ENCODE assay signal across 18 cellular contexts in genomic region chr7:1942026-1942703, GRCh38.
DNase-seq lines count a peak whose midpoint lies in the region; ATAC-seq and TF ChIP-seq lines count a peak whose summit lies in the region.
"Had no signal": no experiment of that assay in that cellular context is flagged by ENCODE, and none has a peak within 500 bp of the region (broad histone marks: within the 10 kb centered on the region; RNA-seq: fewer than 3 reads in every experiment).

No MANE protein-coding gene starts in this region.

- H3K27me3 Mint-ChIP-seq in activated CD4-positive, alpha-beta T cell treated with anti-CD3 and anti-CD28 coated beads, Interleukin-2, amount 10 ng/mL, durations not matched to agents 7 days and 5 days, result no peaks in the 10 kb centered on the region
- H3K27me3 Mint-ChIP-seq in activated CD4-positive, alpha-beta T cell treated with anti-CD3 and anti-CD28 coated beads for 36 hours, result no peaks in the 10 kb centered on the region
- H3K27me3 Mint-ChIP-seq in stimulated activated memory B cell treated with anti-CD40 and anti-IgM and Interleukin-4, amounts not matched to agents 10 μg/mL and 1 μg/mL and 100 μg/mL, for 72 hours, result no peaks in the 10 kb centered on the region
- H3K27me3 Mint-ChIP-seq: central memory CD8-positive, alpha-beta T cell had no signal

- H3K36me3 Mint-ChIP-seq in activated CD4-positive, alpha-beta T cell treated with anti-CD3 and anti-CD28 coated beads, Interleukin-2, amount 10 ng/mL, durations not matched to agents 7 days and 5 days (ENCODE audit: low read depth), result peaks cover 13% of the 10 kb centered on the region
- peaks cover 4% of the 10 kb centered on the region for H3K36me3 Mint-ChIP-seq in activated CD4-positive, alpha-beta T cell treated with anti-CD3 and anti-CD28 coated beads for 36 hours (ENCODE audit: low read depth)
- H3K36me3 Mint-ChIP-seq in stimulated activated memory B cell treated with anti-CD40 and anti-IgM and Interleukin-4, amounts not matched to agents 10 μg/mL and 1 μg/mL and 100 μg/mL, for 72 hours, result peaks cover 6% of the 10 kb centered on the region

- H3K4me3 ChIP-seq in SJCRH30 (no peak overlapping the region), left lung (no peak overlapping the region)
- H3K4me3 ChIP-seq: SJSA1 had no signal

- H3K27me3 ChIP-seq in SJCRH30 (no peaks in the 10 kb centered on the region), left lung (no peaks in the 10 kb centered on the region)
- H3K27me3 ChIP-seq: SJSA1 had no signal

- no peak for DNase-seq in activated CD4-positive, alpha-beta T cell treated with anti-CD3 and anti-CD28 coated beads, Interleukin-2, amount 10 ng/mL, durations not matched to agents 7 days and 5 days
- no peak for DNase-seq in activated CD4-positive, alpha-beta T cell treated with anti-CD3 and anti-CD28 coated beads for 36 hours
- DNase-seq in SJCRH30 (peak; percentile 56 to 63), left lung (peak; percentile 28 to 70), hepatic stellate cell (ENCODE audit: low spot score) (no peak)
- DNase-seq in activated T-cell treated with anti-CD3 and anti-CD28 coated beads, Interleukin-2, amount 50 U/mL, for 48 hours, result no peak
- DNase-seq: Calu3; GDM1; glutamatergic neuron; NCI-H1105 treated with DMSO at 0.1 percent for 48 hours; stimulated activated CD4-positive, alpha-beta T cell treated with anti-CD3 and anti-CD28 coated beads, Interleukin-4, amount 100 ng/mL, for 4 hours had no signal

- H3K27ac Mint-ChIP-seq in activated CD4-positive, alpha-beta T cell treated with anti-CD3 and anti-CD28 coated beads, Interleukin-2, amount 10 ng/mL, durations not matched to agents 7 days and 5 days, result peak overlapping the region; percentile 84
- no peak overlapping the region for H3K27ac Mint-ChIP-seq in activated CD4-positive, alpha-beta T cell treated with anti-CD3 and anti-CD28 coated beads for 36 hours
- peak overlapping the region; percentile 89 for H3K27ac Mint-ChIP-seq in stimulated activated memory B cell treated with anti-CD40 and anti-IgM and Interleukin-4, amounts not matched to agents 10 μg/mL and 1 μg/mL and 100 μg/mL, for 72 hours
- H3K27ac Mint-ChIP-seq: stimulated activated effector memory CD8-positive, alpha-beta T cell treated with anti-CD3 and anti-CD28 coated beads, Interleukin-12 subunit alpha, Interleukin-12 subunit beta, amount 100 ng/mL, for 72 hours had no signal

- H3K9me3 Mint-ChIP-seq in activated CD4-positive, alpha-beta T cell treated with anti-CD3 and anti-CD28 coated beads, Interleukin-2, amount 10 ng/mL, durations not matched to agents 7 days and 5 days, result peaks cover 2% of the 10 kb centered on the region
- no peaks in the 10 kb centered on the region for H3K9me3 Mint-ChIP-seq in activated CD4-positive, alpha-beta T cell treated with anti-CD3 and anti-CD28 coated beads for 36 hours (ENCODE audit: low read depth)
- H3K9me3 Mint-ChIP-seq in stimulated activated memory B cell treated with anti-CD40 and anti-IgM and Interleukin-4, amounts not matched to agents 10 μg/mL and 1 μg/mL and 100 μg/mL, for 72 hours, result no peaks in the 10 kb centered on the region
- H3K9me3 Mint-ChIP-seq: central memory CD8-positive, alpha-beta T cell; stimulated activated effector memory CD8-positive, alpha-beta T cell treated with anti-CD3 and anti-CD28 coated beads, Interleukin-12 subunit alpha, Interleukin-12 subunit beta, amount 100 ng/mL, for 72 hours had no signal

- H3K36me3 ChIP-seq in SJCRH30, result no peaks in the 10 kb centered on the region
- H3K36me3 ChIP-seq in left lung, result no peaks in the 10 kb centered on the region
- H3K36me3 ChIP-seq: SJSA1 had no signal

- intact Hi-C loops in activated CD4-positive, alpha-beta T cell treated with anti-CD3 and anti-CD28 coated beads for 36 hours (cut with DNase I, micrococcal nuclease), result loop anchor here in 1 of 2 experiments (5.0 kb wide), 5 partner anchors 170 to 1020 kb away; partner anchors contain the start of gene EIF3B
- intact Hi-C loops in left lung (cut with DNase I), result no loop called here

- CTCF ChIA-PET in activated CD4-positive, alpha-beta T cell treated with anti-CD3 and anti-CD28 coated beads, Interleukin-2, amount 10 ng/mL, durations not matched to agents 7 days and 5 days (lab: Charles Lee), result no interaction called here
- CTCF ChIA-PET in activated CD4-positive, alpha-beta T cell treated with anti-CD3 and anti-CD28 coated beads for 36 hours (lab: Charles Lee), result interaction anchor here (0.7 kb wide), 1 partner anchor 13 kb away, joined by 3 read pairs; no protein-coding TSS in a partner anchor

- H3K27ac ChIP-seq in SJCRH30 (peak overlapping the region; percentile 34), left lung (peak overlapping the region in 1 of 2 donors; percentile 30)
- H3K27ac ChIP-seq: SJSA1 had no signal

- H3K4me3 Mint-ChIP-seq in activated CD4-positive, alpha-beta T cell treated with anti-CD3 and anti-CD28 coated beads, Interleukin-2, amount 10 ng/mL, durations not matched to agents 7 days and 5 days, result no peak overlapping the region
- H3K4me3 Mint-ChIP-seq in activated CD4-positive, alpha-beta T cell treated with anti-CD3 and anti-CD28 coated beads for 36 hours, result no peak overlapping the region
- H3K4me3 Mint-ChIP-seq in stimulated activated memory B cell treated with anti-CD40 and anti-IgM and Interleukin-4, amounts not matched to agents 10 μg/mL and 1 μg/mL and 100 μg/mL, for 72 hours, result no peak overlapping the region
- H3K4me3 Mint-ChIP-seq: central memory CD8-positive, alpha-beta T cell; nephron; stimulated activated effector memory CD8-positive, alpha-beta T cell treated with anti-CD3 and anti-CD28 coated beads, Interleukin-12 subunit alpha, Interleukin-12 subunit beta, amount 100 ng/mL, for 72 hours had no signal

- H3K4me1 ChIP-seq in SJCRH30 (peaks cover 10% of the 10 kb centered on the region), left lung (peaks cover 0 to 49% of the 10 kb centered on the region in 2 donors)

- POLR2A ChIA-PET in activated CD4-positive, alpha-beta T cell treated with anti-CD3 and anti-CD28 coated beads, Interleukin-2, amount 10 ng/mL, durations not matched to agents 7 days and 5 days (lab: Charles Lee), result no interaction called here
- POLR2A ChIA-PET in activated CD4-positive, alpha-beta T cell treated with anti-CD3 and anti-CD28 coated beads for 36 hours (lab: Charles Lee), result no interaction called here

- ATAC-seq in activated CD4-positive, alpha-beta T cell treated with anti-CD3 and anti-CD28 coated beads for 36 hours, result no peak
- no peak for ATAC-seq in left lung
- ATAC-seq in stimulated activated memory B cell treated with anti-CD40 and anti-IgM and Interleukin-4, amounts not matched to agents 10 μg/mL and 1 μg/mL and 100 μg/mL, for 72 hours, result no peak
- no peak for ATAC-seq in GM21576 (IDR thresholded peaks at IDR 0.05; ENCODE audit: unreplicated experiment)
- ATAC-seq: sciatic nerve; stimulated activated effector memory CD8-positive, alpha-beta T cell treated with anti-CD3 and anti-CD28 coated beads, Interleukin-12 subunit alpha, Interleukin-12 subunit beta, amount 100 ng/mL, for 72 hours had no signal

- H3K9me3 ChIP-seq in SJCRH30 (replicated peaks), result no peaks in the 10 kb centered on the region
- no peaks in the 10 kb centered on the region for H3K9me3 ChIP-seq in left lung
- H3K9me3 ChIP-seq: SJSA1 had no signal

- no peak for TF ChIP-seq CTCF in left lung (IDR thresholded peaks at IDR 0.05)

- H3K4me1 Mint-ChIP-seq in activated CD4-positive, alpha-beta T cell treated with anti-CD3 and anti-CD28 coated beads, Interleukin-2, amount 10 ng/mL, durations not matched to agents 7 days and 5 days, result peaks cover 65% of the 10 kb centered on the region
- H3K4me1 Mint-ChIP-seq in activated CD4-positive, alpha-beta T cell treated with anti-CD3 and anti-CD28 coated beads for 36 hours, result peaks cover 63% of the 10 kb centered on the region
- H3K4me1 Mint-ChIP-seq in stimulated activated memory B cell treated with anti-CD40 and anti-IgM and Interleukin-4, amounts not matched to agents 10 μg/mL and 1 μg/mL and 100 μg/mL, for 72 hours, result peaks cover 41% of the 10 kb centered on the region

Comparison
In these comparisons a context has a peak if more than half of its experiments do, and no peak if none do; other contexts are left out.
1. DNase-seq: peak in SJCRH30 (2 of 2) and left lung (2 of 2); none in activated CD4-positive, alpha-beta T cell treated with anti-CD3 and anti-CD28 coated beads, Interleukin-2, amount 10 ng/mL, durations not matched to agents 7 days and 5 days (single experiment), activated CD4-positive, alpha-beta T cell treated with anti-CD3 and anti-CD28 coated beads for 36 hours (single experiment), hepatic stellate cell (single experiment) and activated T-cell treated with anti-CD3 and anti-CD28 coated beads, Interleukin-2, amount 50 U/mL, for 48 hours (0 of 2).